In the genomic region with DNA sequence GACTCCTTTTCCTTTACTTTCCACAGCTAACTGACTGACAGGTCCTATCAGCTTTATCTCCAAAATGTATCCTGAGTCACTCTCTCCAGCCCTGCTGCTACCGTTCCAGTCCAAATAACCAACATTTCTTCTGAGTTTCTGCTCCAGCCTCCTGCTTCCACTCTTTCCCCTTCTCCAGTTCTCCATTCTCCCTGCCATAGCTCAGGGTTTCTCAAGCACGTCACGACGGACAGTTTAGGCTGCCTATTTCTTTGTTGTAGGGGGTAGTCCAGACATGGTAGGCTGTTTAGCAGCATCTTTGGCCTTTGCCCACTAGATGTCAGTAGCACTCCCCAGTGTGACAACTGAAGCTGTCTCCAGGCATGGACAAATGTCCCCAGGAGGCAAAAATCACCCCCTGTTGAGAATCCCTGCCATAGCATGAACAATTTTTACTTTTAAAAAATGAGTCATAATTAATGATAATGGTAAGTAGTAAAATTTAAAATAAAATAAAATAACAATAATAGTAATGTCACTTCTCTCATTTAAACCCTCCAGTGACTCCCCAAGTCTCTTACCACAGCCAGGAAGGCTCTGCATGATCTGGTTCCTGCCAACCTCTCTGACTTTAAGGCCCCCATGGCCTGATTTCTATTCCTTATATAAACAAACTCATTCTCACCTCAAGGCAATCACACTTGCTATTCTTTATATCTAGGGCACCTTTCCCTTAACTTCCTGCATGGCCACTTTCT, we compare ENCODE assay signal across 8 cellular contexts.
DNase-seq lines count a peak whose midpoint lies in the region; TF ChIP-seq lines count a peak whose summit lies in the region.

No MANE protein-coding gene starts in this region.

- in situ Hi-C loops in HAP-1 (cut with MboI; ENCODE audit: low sequenced_read_pairs), result no loop called here

- DNase-seq in HAP-1 (ENCODE audit: low spot score in 2 of 2), result peak; percentile 77 to 84
- peak; percentile 68 to 89 for DNase-seq in SJCRH30
- peak; percentile 10 for DNase-seq in activated gamma-delta T cell treated with anti-CD3 and anti-CD28 coated beads, Interleukin-2, amount 50 U/mL, for 16 hours (ENCODE audit: low read depth)
- DNase-seq in globus pallidus (ENCODE audit: low spot score), result peak; percentile 68
- DNase-seq in posterior vena cava (ENCODE audit: low spot score), result peak; percentile 82
- no peak for DNase-seq in cortex of kidney (lab: John Stamatoyannopoulos, UW)

- H3K27ac ChIP-seq in SJCRH30, result no peak overlapping the region

- peak; percentile 92 for TF ChIP-seq CTCF in GM12872 (IDR thresholded peaks at IDR 0.05; ENCODE audit: insufficient read depth, low read depth, low read length)
- peak; percentile 93 for TF ChIP-seq CTCF in LNCAP (IDR thresholded peaks at IDR 0.05)

- no peaks in the 10 kb centered on the region for H3K27me3 ChIP-seq in HAP-1 (ENCODE audit: low read depth)
- no peaks in the 10 kb centered on the region for H3K27me3 ChIP-seq in SJCRH30

- H3K4me3 ChIP-seq in HAP-1 (no peak overlapping the region), SJCRH30 (peak overlapping the region; percentile 18; the same call in 1 of the 2 replicates)

- H3K36me3 ChIP-seq in HAP-1 (replicated peaks), result no peaks in the 10 kb centered on the region
- no peaks in the 10 kb centered on the region for H3K36me3 ChIP-seq in SJCRH30

- H3K9me3 ChIP-seq in HAP-1 (peaks cover 1% of the 10 kb centered on the region), SJCRH30 (replicated peaks) (no peaks in the 10 kb centered on the region)

- intact Hi-C loops in posterior vena cava (cut with DNase I), result no loop called here

- peaks cover 21% of the 10 kb centered on the region for H3K4me1 ChIP-seq in HAP-1
- H3K4me1 ChIP-seq in SJCRH30, result no peaks in the 10 kb centered on the region
